9 cellular contexts compared by ENCODE assay signal in the genomic region with DNA sequence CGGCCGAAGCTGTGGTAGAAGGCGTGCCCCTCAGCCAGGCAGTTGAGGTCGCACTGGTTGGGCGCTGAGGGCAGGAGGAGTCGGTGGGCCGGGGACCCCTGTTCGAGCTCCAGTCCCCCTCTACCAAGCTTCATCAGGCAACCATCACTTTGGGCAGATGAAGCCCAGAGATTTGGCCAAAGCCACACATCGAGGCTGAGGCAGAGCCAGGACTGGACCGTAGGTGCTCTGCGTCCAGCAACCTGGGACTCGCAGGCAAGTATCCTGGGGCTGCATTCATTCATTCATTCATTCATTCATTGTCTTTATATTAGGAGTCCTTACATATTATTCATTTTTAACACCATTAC. TPM values are rescaled to one million over a fixed set of nuclear protein-coding genes. Genes with fewer than 3 reads are reported as not detected.
DNase-seq lines count a peak whose midpoint lies in the region; ATAC-seq, FAIRE-seq and TF ChIP-seq lines count a peak whose summit lies in the region.
"Had no signal": no experiment of that assay in that cellular context is flagged by ENCODE, and none has a peak within 500 bp of the region (broad histone marks: within the 10 kb centered on the region; RNA-seq: fewer than 3 reads in every experiment).

No MANE protein-coding gene starts in this region.

- H3K36me3 ChIP-seq in K562 (ENCODE audit: control insufficient read depth, insufficient read depth, low read length) (peaks cover 14% of the 10 kb centered on the region; the same call in 2 of the 3 replicates), keratinocyte (ENCODE audit: control insufficient read depth in 2 of 2, extremely low read depth in 1 of 2, insufficient read depth in 2 of 2, low read length in 2 of 2) (peaks cover 0 to 5% of the 10 kb centered on the region in 2 experiments), stomach (no peaks in the 10 kb centered on the region), mucosa of descending colon (ENCODE audit: low read depth) (no peaks in the 10 kb centered on the region)

- no TSS peak for BruUV-seq in K562 (replicated peaks; lab: Mats Ljungman, UMichigan)

- H3K9me1 ChIP-seq in K562 (ENCODE audit: control insufficient read depth, insufficient read depth, low read length) (no peaks in the 10 kb centered on the region), keratinocyte (ENCODE audit: control insufficient read depth, extremely low read depth, insufficient read depth, low read length) (no peaks in the 10 kb centered on the region)

- no peak for TF ChIP-seq CTCF in K562 (IDR thresholded peaks at IDR 0.05 in 2 of 3, conservative IDR thresholded peaks at IDR 0.05 in 1 of 3; ENCODE audit: insufficient read depth in 2 of 3, low read depth in 1 of 3, low read length in 3 of 3)
- no peak for TF ChIP-seq CTCF in keratinocyte (optimal IDR thresholded peaks at IDR 0.05 in 1 of 3, IDR thresholded peaks at IDR 0.05 in 1 of 3, conservative IDR thresholded peaks at IDR 0.05 in 1 of 3; ENCODE audit: extremely low read depth in 1 of 3, insufficient read depth in 2 of 3, low read length in 3 of 3)
- TF ChIP-seq CTCF in stomach (IDR thresholded peaks at IDR 0.05) = no peak
- no peak for TF ChIP-seq CTCF in GM13977 (IDR thresholded peaks at IDR 0.05; ENCODE audit: extremely low read depth, insufficient read depth, missing control alignments)
- TF ChIP-seq CTCF in mucosa of descending colon (IDR thresholded peaks at IDR 0.05) = no peak

- H3K79me2 ChIP-seq in K562 (ENCODE audit: control insufficient read depth, insufficient read depth, low read length) (peaks cover 11% of the 10 kb centered on the region; the same call in 2 of the 3 replicates), keratinocyte (ENCODE audit: control insufficient read depth, insufficient read depth, low read length) (no peaks in the 10 kb centered on the region)

- CTCF ChIA-PET in K562 (lab: Yijun Ruan, JAX; ENCODE audit: low intra/inter-chr PET ratio) = interaction anchor here (0.6 kb wide), 1 partner anchor 164 kb away, joined by 3 read pairs; no protein-coding TSS in a partner anchor

- FAIRE-seq in K562 (lab: Jason Lieb, UNC) = no peak
- no peak for FAIRE-seq in keratinocyte (lab: Jason Lieb, UNC)

- H3K4me3 ChIP-seq in K562 (peak overlapping the region; percentile 15), keratinocyte (ENCODE audit: control insufficient read depth in 2 of 3, extremely low read depth in 1 of 3, insufficient read depth in 2 of 3, low read depth in 1 of 3, low read length in 3 of 3) (no peak overlapping the region), stomach (peak overlapping the region; percentile 35 to 46 (median 41)), mucosa of descending colon (no peak overlapping the region)

- no peaks in the 10 kb centered on the region for H4K20me1 ChIP-seq in K562 (replicated peaks; ENCODE audit: control insufficient read depth, insufficient read depth, low read length)
- H4K20me1 ChIP-seq in keratinocyte (ENCODE audit: control insufficient read depth, extremely low read depth, insufficient read depth, low read length) = no peaks in the 10 kb centered on the region

- H3K4me1 ChIP-seq in K562 (replicated peaks in 1 of 2; ENCODE audit: control insufficient read depth in 2 of 2, insufficient read depth in 2 of 2, low read length in 2 of 2) (peaks cover 12 to 69% of the 10 kb centered on the region in 2 experiments), keratinocyte (ENCODE audit: control insufficient read depth, extremely low read depth, insufficient read depth, low read length) (peaks cover 13% of the 10 kb centered on the region), stomach (peaks cover 10 to 41% (median 37%) of the 10 kb centered on the region in 4 donors), mucosa of descending colon (ENCODE audit: low read depth) (peaks cover 4% of the 10 kb centered on the region)

- no peak overlapping the region for H3K27ac ChIP-seq in K562 (ENCODE audit: extremely low read depth, low read depth, low read length)
- no peak overlapping the region for H3K27ac ChIP-seq in keratinocyte (ENCODE audit: control insufficient read depth, insufficient read depth, low read length)
- peak overlapping the region in 2 of 5 donors; percentile 82 to 85 for H3K27ac ChIP-seq in stomach
- H3K27ac ChIP-seq: HL-60 had no signal

- ATAC-seq in K562 = no peak
- ATAC-seq in mucosa of descending colon = no peak

- no peak overlapping the region; the same call in 1 of the 2 replicates for H2AFZ ChIP-seq in K562 (ENCODE audit: low read depth, low read length)
- no peak overlapping the region for H2AFZ ChIP-seq in keratinocyte (ENCODE audit: control insufficient read depth, low read length)

- TF ChIP-seq RAD21 in Ishikawa (IDR thresholded peaks at IDR 0.05; ENCODE audit: low read depth) (no peak), K562 (CRISPR knock-in tag; conservative IDR thresholded peaks at IDR 0.05 in 1 of 2, IDR thresholded peaks at IDR 0.05 in 1 of 2) (no peak)

- H3K27me3 ChIP-seq in K562 (ENCODE audit: control insufficient read depth in 2 of 2, insufficient read depth in 2 of 2, low read length in 2 of 2) (no peaks in the 10 kb centered on the region), keratinocyte (ENCODE audit: control insufficient read depth, extremely low read depth, insufficient read depth, low read length) (peaks cover 10% of the 10 kb centered on the region), stomach (peaks cover 17 to 93% (median 35%) of the 10 kb centered on the region in 3 donors)

- H3K4me2 ChIP-seq in K562 (ENCODE audit: insufficient read depth, low read length) (peak overlapping the region; percentile 61), keratinocyte (ENCODE audit: control insufficient read depth, extremely low read depth, insufficient read depth, low read depth, low read length) (peak overlapping the region; percentile 66)

- DNase-seq in K562 (ENCODE audit: extremely low read depth in 1 of 4, low spot score in 3 of 4) (no peak), keratinocyte (ENCODE audit: low read depth, low spot score) (no peak), stomach (no peak), NCI-H524 treated with DMSO at 0.1 percent for 48 hours (lab: John Stamatoyannopoulos, UW) (no peak), GM13977 (ENCODE audit: low spot score) (no peak), mucosa of descending colon (no peak)

- intact Hi-C loops in K562 (cut with micrococcal nuclease) = no loop called here
- intact Hi-C loops in stomach (cut with DNase I; ENCODE audit: low total_unique reads) = no loop called here
- intact Hi-C loops in mucosa of descending colon (cut with DNase I, micrococcal nuclease) = no loop called here

- 12% methylated on average over 11 of the region's 12 CpGs for WGBS in K562 (ENCODE audit: insufficient coverage, low coverage, missing lambda C conversion rate)
- 32 to 69% (median 40%) methylated on average over 4 to 12 of the region's 12 CpGs for WGBS in stomach, 5 donors

- TF ChIP-seq EP300 in Ishikawa (IDR thresholded peaks at IDR 0.05; ENCODE audit: borderline replicate concordance) (no peak), K562 (IDR thresholded peaks at IDR 0.05; ENCODE audit: low read length) (no peak), stomach (IDR thresholded peaks at IDR 0.05) (no peak)

- no peak for TF ChIP-seq POLR2A in K562 (conservative IDR thresholded peaks at IDR 0.05)
- no peak for TF ChIP-seq POLR2A in stomach (IDR thresholded peaks at IDR 0.05)

- dilution Hi-C loops in keratinocyte (cut with MboI; ENCODE audit: extremely low pct_ligation_motif_present, low sequenced_read_pairs) = no loop called here

- in situ Hi-C loops in K562 (cut with MboI) = loop anchor here (5.0 kb wide), 1 partner anchor 51 kb away; no protein-coding TSS in a partner anchor
- in situ Hi-C loops in GM13977 (cut with MboI; ENCODE audit: low pct_unique_long_range_greater_than_20kb, low sequenced_read_pairs, unreplicated experiment) = no loop called here

- POLR2A ChIA-PET in K562 (lab: Yijun Ruan, JAX) = interaction anchor here (1.0 kb wide), 1 partner anchor 239 kb away, joined by 3 read pairs; a partner anchor contains a TSS

- H3K9me3 ChIP-seq in K562 (replicated peaks; ENCODE audit: control insufficient read depth, insufficient read depth, low read depth, low read length) (no peaks in the 10 kb centered on the region), keratinocyte (ENCODE audit: control insufficient read depth, low read depth, low read length) (no peaks in the 10 kb centered on the region), stomach (peaks cover 0 to 5% (median 2%) of the 10 kb centered on the region in 4 donors), mucosa of descending colon (no peaks in the 10 kb centered on the region)

- H3K9ac ChIP-seq in K562 (ENCODE audit: insufficient read depth in 1 of 2, low read depth in 2 of 2, low read length in 2 of 2) = peak overlapping the region in 1 of 2 experiments; percentile 88; a peak in 2 of 4 replicates
- no peak overlapping the region for H3K9ac ChIP-seq in keratinocyte (ENCODE audit: control insufficient read depth, extremely low read depth, insufficient read depth, low read length)

RNA-seq across cellular contexts. Expression of a gene that starts 4.3 kb away (rescaled TPM):
- total RNA-seq in K562 (2011; cell fraction: chromatin; rRNA removed; ENCODE audit: low replicate concordance) = 12.1 and 28.8 TPM in 2 replicates
- 14.1 and 17.5 TPM in 2 replicates for total RNA-seq in K562 (2011; cell fraction: nucleolus; rRNA removed)
- 11.6 and 15.2 TPM in 2 replicates for total RNA-seq in K562 (2011; cell fraction: nucleoplasm; rRNA removed)
- 3.0 and 4.7 TPM in 2 replicates for total RNA-seq in K562 (2014; rRNA removed)
- 1.2 and 1.8 TPM in 2 replicates for total RNA-seq in K562 (2014; rRNA removed; fragmentation: Illumina TruSeq; extraction: Trizol)
- total RNA-seq in K562 (2015; rRNA removed; fragmentation: Illumina TruSeq; extraction: Trizol) = 2.0 and 2.8 TPM in 2 replicates
- total RNA-seq in K562 (2021) = 9.4 and 11.6 TPM in 2 replicates
- polyA plus RNA-seq in K562 (2011; rRNA removed) = 4.4 and 6.3 TPM in 2 replicates
- 7.7 and 18.9 TPM in 2 replicates for polyA plus RNA-seq in K562 (2011; cell fraction: cytosol; rRNA removed)
- polyA plus RNA-seq in K562 (2011; cell fraction: nucleus; rRNA removed) = 18.1 and 35.5 TPM in 2 replicates
- polyA plus RNA-seq in K562 (2012) = 7.6 and 10.3 TPM in 2 replicates
- 4.1 and 5.0 TPM in 2 replicates for polyA plus RNA-seq in K562 (2014; fragmentation: Illumina TruSeq; extraction: Trizol)
- 1 to 10 TPM; 1.0 to 1.3 TPM for polyA plus RNA-seq in K562 (2014; fragmentation: Nextera tagmentation; extraction: Ambion mirVana)
- polyA plus RNA-seq in K562 (2014; rRNA removed) = 8.4 and 9.8 TPM in 2 replicates
- 1.6 and 2.7 TPM in 2 replicates for polyA minus RNA-seq in K562 (2011; rRNA and poly(A)+ RNA removed)
- 5.6 and 15.1 TPM in 2 replicates for polyA minus RNA-seq in K562 (2011; cell fraction: cytosol; rRNA and poly(A)+ RNA removed)
- 3.1 and 4.4 TPM in 2 replicates for polyA minus RNA-seq in K562 (2011; cell fraction: nucleus; rRNA and poly(A)+ RNA removed)
- 4.2 to 8.5 TPM (median 5.7 TPM) in 3 replicates for polyA plus RNA-seq in keratinocyte
- polyA plus RNA-seq in keratinocyte (2011; ENCODE audit: low read depth) = 1.9 TPM
- polyA plus RNA-seq in keratinocyte (2011; cell fraction: cytosol; rRNA removed) = 5.2 and 8.3 TPM in 2 replicates
- polyA plus RNA-seq in keratinocyte (2011; cell fraction: nucleus; rRNA removed) = 17.7 and 25.8 TPM in 2 replicates
- 3.6 and 8.7 TPM in 2 replicates for polyA plus RNA-seq in keratinocyte (2012; ENCODE audit: low replicate concordance)
- 4.6 to 5.7 TPM (median 5.1 TPM) in 3 replicates for polyA minus RNA-seq in keratinocyte
- polyA minus RNA-seq in keratinocyte (2011; cell fraction: cytosol; rRNA and poly(A)+ RNA removed) = 15.2 TPM
- 7.5 and 9.9 TPM in 2 replicates for polyA minus RNA-seq in keratinocyte (2011; cell fraction: nucleus; rRNA and poly(A)+ RNA removed)
- total RNA-seq in stomach = 10 to 100 TPM in 1 of 5 donors, 1 to 10 TPM in 2, not detected in 2; 1.7 to 29.5 (median 1.8) TPM
- polyA plus RNA-seq in stomach = 1 to 10 TPM; 1.1 to 5.6 (median 1.4) TPM
- 1 to 10 TPM; 2.7 to 3.5 (median 3.3) TPM for total RNA-seq in mucosa of descending colon
- total RNA-seq: occipital lobe had no signal

RNA-seq across cellular contexts. Expression of a gene that starts 15.4 kb away (rescaled TPM):
- 0.25 and 1.2 TPM in 2 replicates for total RNA-seq in K562 (2011; cell fraction: chromatin; rRNA removed; ENCODE audit: low replicate concordance)
- 0.53 and 0.83 TPM in 2 replicates for total RNA-seq in K562 (2011; cell fraction: nucleolus; rRNA removed)
- total RNA-seq in K562 (2011; cell fraction: nucleoplasm; rRNA removed) = 0.44 and 0.53 TPM in 2 replicates
- 0.12 and 0.23 TPM in 2 replicates for total RNA-seq in K562 (2014; rRNA removed)
- total RNA-seq in K562 (2014; rRNA removed; fragmentation: Illumina TruSeq; extraction: Trizol) = not detected in 2 replicates
- not detected in 2 replicates for total RNA-seq in K562 (2015; rRNA removed; fragmentation: Illumina TruSeq; extraction: Trizol)
- 0.16 TPM in 1 of 2 replicates, not detected in the other for total RNA-seq in K562 (2021)
- 0.04 and 0.08 TPM in 2 replicates for polyA plus RNA-seq in K562 (2011; rRNA removed)
- 0.06 and 0.16 TPM in 2 replicates for polyA plus RNA-seq in K562 (2011; cell fraction: cytosol; rRNA removed)
- 0.81 and 1.6 TPM in 2 replicates for polyA plus RNA-seq in K562 (2011; cell fraction: nucleus; rRNA removed)
- 0.08 TPM in 1 of 2 replicates, not detected in the other for polyA plus RNA-seq in K562 (2012)
- not detected in 2 replicates for polyA plus RNA-seq in K562 (2014; fragmentation: Illumina TruSeq; extraction: Trizol)
- polyA plus RNA-seq in K562 (2014; fragmentation: Nextera tagmentation; extraction: Ambion mirVana) = not detected
- 0.07 and 0.27 TPM in 2 replicates for polyA plus RNA-seq in K562 (2014; rRNA removed)
- not detected in 2 replicates for polyA minus RNA-seq in K562 (2011; rRNA and poly(A)+ RNA removed)
- not detected in 2 replicates for polyA minus RNA-seq in K562 (2011; cell fraction: cytosol; rRNA and poly(A)+ RNA removed)
- 0.67 TPM in 2 replicates for polyA minus RNA-seq in K562 (2011; cell fraction: nucleus; rRNA and poly(A)+ RNA removed)
- polyA plus RNA-seq in keratinocyte = 0.05 to 0.26 TPM (median 0.06 TPM) in 3 replicates
- polyA plus RNA-seq in keratinocyte (2011; ENCODE audit: low read depth) = not detected
- 0.08 TPM in 1 of 2 replicates, not detected in the other for polyA plus RNA-seq in keratinocyte (2011; cell fraction: cytosol; rRNA removed)
- polyA plus RNA-seq in keratinocyte (2011; cell fraction: nucleus; rRNA removed) = 1.1 and 1.5 TPM in 2 replicates
- 0.45 TPM in 1 of 2 replicates, not detected in the other for polyA plus RNA-seq in keratinocyte (2012; ENCODE audit: low replicate concordance)
- 0.07 TPM in 1 of 3 replicates, not detected in the others for polyA minus RNA-seq in keratinocyte
- polyA minus RNA-seq in keratinocyte (2011; cell fraction: cytosol; rRNA and poly(A)+ RNA removed) = not detected
- polyA minus RNA-seq in keratinocyte (2011; cell fraction: nucleus; rRNA and poly(A)+ RNA removed) = 0.42 TPM in 1 of 2 replicates, not detected in the other
- total RNA-seq in stomach = not detected
- polyA plus RNA-seq in stomach = under 1 TPM in 2 of 3 donors, not detected in 1; 0.12 to 0.80 TPM
- under 1 TPM in 1 of 3 donors, not detected in 2; 0.16 TPM for total RNA-seq in mucosa of descending colon
- total RNA-seq: occipital lobe had no signal

RNA-seq across cellular contexts. Expression of a gene that starts 17.5 kb away (rescaled TPM):
- total RNA-seq in K562 (2011; cell fraction: chromatin; rRNA removed; ENCODE audit: low replicate concordance) = 24.8 and 67.6 TPM in 2 replicates
- 113 and 120 TPM in 2 replicates for total RNA-seq in K562 (2011; cell fraction: nucleolus; rRNA removed)
- 64.9 and 67.3 TPM in 2 replicates for total RNA-seq in K562 (2011; cell fraction: nucleoplasm; rRNA removed)
- total RNA-seq in K562 (2014; rRNA removed) (22.1 and 31.4 TPM in 2 replicates), K562 (2014; rRNA removed; fragmentation: Illumina TruSeq; extraction: Trizol) (5.7 and 7.8 TPM in 2 replicates), K562 (2015; rRNA removed; fragmentation: Illumina TruSeq; extraction: Trizol) (12.2 and 14.5 TPM in 2 replicates), K562 (2021) (64.2 and 66.3 TPM in 2 replicates), stomach (10 to 100 TPM in 1 of 5 donors, 1 to 10 TPM in 1, not detected in 3; 3.7 to 24.3 TPM), mucosa of descending colon (1 to 10 TPM; 2.0 to 5.1 (median 4.5) TPM)
- polyA plus RNA-seq in K562 (2011; rRNA removed) (18.4 and 36.3 TPM in 2 replicates), K562 (2014; fragmentation: Illumina TruSeq; extraction: Trizol) (12.7 and 36.9 TPM in 2 replicates), K562 (2014; fragmentation: Nextera tagmentation; extraction: Ambion mirVana) (1 to 10 TPM; 1.2 to 1.9 TPM), K562 (2014; rRNA removed) (31.8 and 34.1 TPM in 2 replicates), keratinocyte (1.2 to 1.3 TPM (median 1.2 TPM) in 3 replicates), stomach (10 to 100 TPM in 1 of 3 donors, 1 to 10 TPM in 2; 3.5 to 10.1 (median 6.1) TPM)
- polyA plus RNA-seq in K562 (2011; cell fraction: cytosol; rRNA removed) = 26.8 and 94.4 TPM in 2 replicates
- 24.1 and 41.5 TPM in 2 replicates for polyA plus RNA-seq in K562 (2011; cell fraction: nucleus; rRNA removed)
- polyA plus RNA-seq in K562 (2012) = 43.3 and 57.4 TPM in 2 replicates
- polyA minus RNA-seq in K562 (2011; rRNA and poly(A)+ RNA removed) = 11.2 and 16.1 TPM in 2 replicates
- 42.9 and 55.0 TPM in 2 replicates for polyA minus RNA-seq in K562 (2011; cell fraction: cytosol; rRNA and poly(A)+ RNA removed)
- 9.6 and 11.7 TPM in 2 replicates for polyA minus RNA-seq in K562 (2011; cell fraction: nucleus; rRNA and poly(A)+ RNA removed)
- polyA plus RNA-seq in keratinocyte (2011; ENCODE audit: low read depth) = 1.8 TPM
- polyA plus RNA-seq in keratinocyte (2011; cell fraction: cytosol; rRNA removed) = 1.4 and 3.0 TPM in 2 replicates
- 1.1 and 1.5 TPM in 2 replicates for polyA plus RNA-seq in keratinocyte (2011; cell fraction: nucleus; rRNA removed)
- polyA plus RNA-seq in keratinocyte (2012; ENCODE audit: low replicate concordance) = 2.0 and 3.1 TPM in 2 replicates
- 0.80 to 5.9 TPM (median 2.5 TPM) in 3 replicates for polyA minus RNA-seq in keratinocyte
- 4.4 TPM for polyA minus RNA-seq in keratinocyte (2011; cell fraction: cytosol; rRNA and poly(A)+ RNA removed)
- polyA minus RNA-seq in keratinocyte (2011; cell fraction: nucleus; rRNA and poly(A)+ RNA removed) = 1.2 and 1.4 TPM in 2 replicates

RNA-seq across cellular contexts. Expression of a gene that starts 18.3 kb away (rescaled TPM):
- total RNA-seq in K562 (2011; cell fraction: chromatin; rRNA removed; ENCODE audit: low replicate concordance) = 10.1 and 40.2 TPM in 2 replicates
- 32.6 and 34.9 TPM in 2 replicates for total RNA-seq in K562 (2011; cell fraction: nucleolus; rRNA removed)
- 10.8 and 20.5 TPM in 2 replicates for total RNA-seq in K562 (2011; cell fraction: nucleoplasm; rRNA removed)
- total RNA-seq in K562 (2014; rRNA removed) (2.2 and 3.4 TPM in 2 replicates), K562 (2014; rRNA removed; fragmentation: Illumina TruSeq; extraction: Trizol) (0.29 TPM in 2 replicates), K562 (2015; rRNA removed; fragmentation: Illumina TruSeq; extraction: Trizol) (1.2 and 1.5 TPM in 2 replicates), K562 (2021) (5.7 and 7.0 TPM in 2 replicates), stomach (10 to 100 TPM in 2 of 5 donors, 1 to 10 TPM in 1, not detected in 2; 1.7 to 26.8 (median 19.7) TPM), mucosa of descending colon (1 to 10 TPM; 3.3 to 7.5 (median 4.9) TPM)
- polyA plus RNA-seq in K562 (2011; rRNA removed) (2.7 and 5.1 TPM in 2 replicates), K562 (2014; fragmentation: Illumina TruSeq; extraction: Trizol) (0.85 and 2.2 TPM in 2 replicates), K562 (2014; fragmentation: Nextera tagmentation; extraction: Ambion mirVana) (under 1 TPM in 1 of 2 experiments, not detected in 1; 0.01 TPM), K562 (2014; rRNA removed) (4.8 and 9.1 TPM in 2 replicates), keratinocyte (0.25 to 1.2 TPM (median 0.27 TPM) in 3 replicates), stomach (1 to 10 TPM; 2.7 to 5.0 (median 3.2) TPM)
- polyA plus RNA-seq in K562 (2011; cell fraction: cytosol; rRNA removed) = 2.9 and 4.0 TPM in 2 replicates
- polyA plus RNA-seq in K562 (2011; cell fraction: nucleus; rRNA removed) = 56.5 and 86.1 TPM in 2 replicates
- 6.2 and 8.3 TPM in 2 replicates for polyA plus RNA-seq in K562 (2012)
- 0.35 and 0.60 TPM in 2 replicates for polyA minus RNA-seq in K562 (2011; rRNA and poly(A)+ RNA removed)
- polyA minus RNA-seq in K562 (2011; cell fraction: cytosol; rRNA and poly(A)+ RNA removed) = 1.9 and 8.5 TPM in 2 replicates
- polyA minus RNA-seq in K562 (2011; cell fraction: nucleus; rRNA and poly(A)+ RNA removed) = 10.0 and 12.4 TPM in 2 replicates
- 0.36 TPM for polyA plus RNA-seq in keratinocyte (2011; ENCODE audit: low read depth)
- 0.12 and 0.35 TPM in 2 replicates for polyA plus RNA-seq in keratinocyte (2011; cell fraction: cytosol; rRNA removed)
- 4.0 and 6.0 TPM in 2 replicates for polyA plus RNA-seq in keratinocyte (2011; cell fraction: nucleus; rRNA removed)
- polyA plus RNA-seq in keratinocyte (2012; ENCODE audit: low replicate concordance) = 0.71 and 0.93 TPM in 2 replicates
- polyA minus RNA-seq in keratinocyte = 0.22 to 0.92 TPM in 2 of 3 replicates, not detected in the other
- not detected for polyA minus RNA-seq in keratinocyte (2011; cell fraction: cytosol; rRNA and poly(A)+ RNA removed)
- 0.53 and 1.7 TPM in 2 replicates for polyA minus RNA-seq in keratinocyte (2011; cell fraction: nucleus; rRNA and poly(A)+ RNA removed)

RNA-seq across cellular contexts. Expression of a gene that starts 29.5 kb away (rescaled TPM):
- total RNA-seq in K562 (2011; cell fraction: chromatin; rRNA removed; ENCODE audit: low replicate concordance) = 67.3 and 231 TPM in 2 replicates
- 138 and 165 TPM in 2 replicates for total RNA-seq in K562 (2011; cell fraction: nucleolus; rRNA removed)
- 70.2 and 72.2 TPM in 2 replicates for total RNA-seq in K562 (2011; cell fraction: nucleoplasm; rRNA removed)
- 79.4 and 86.1 TPM in 2 replicates for total RNA-seq in K562 (2014; rRNA removed)
- total RNA-seq in K562 (2014; rRNA removed; fragmentation: Illumina TruSeq; extraction: Trizol) = 6.5 and 9.6 TPM in 2 replicates
- total RNA-seq in K562 (2015; rRNA removed; fragmentation: Illumina TruSeq; extraction: Trizol) = 40.6 and 42.3 TPM in 2 replicates
- 68.3 and 73.1 TPM in 2 replicates for total RNA-seq in K562 (2021)
- 25.3 and 27.6 TPM in 2 replicates for polyA plus RNA-seq in K562 (2011; rRNA removed)
- 55.4 and 125 TPM in 2 replicates for polyA plus RNA-seq in K562 (2011; cell fraction: cytosol; rRNA removed)
- polyA plus RNA-seq in K562 (2011; cell fraction: nucleus; rRNA removed) = 35.5 and 63.8 TPM in 2 replicates
- polyA plus RNA-seq in K562 (2012) = 46.1 and 46.4 TPM in 2 replicates
- 36.1 and 45.1 TPM in 2 replicates for polyA plus RNA-seq in K562 (2014; fragmentation: Illumina TruSeq; extraction: Trizol)
- 1 to 10 TPM in 1 of 2 experiments, under 1 TPM in 1; 0.79 to 4.5 TPM for polyA plus RNA-seq in K562 (2014; fragmentation: Nextera tagmentation; extraction: Ambion mirVana)
- 96.0 TPM in 2 replicates for polyA plus RNA-seq in K562 (2014; rRNA removed)
- 2.2 and 6.5 TPM in 2 replicates for polyA minus RNA-seq in K562 (2011; rRNA and poly(A)+ RNA removed)
- polyA minus RNA-seq in K562 (2011; cell fraction: cytosol; rRNA and poly(A)+ RNA removed) = 21.9 and 26.5 TPM in 2 replicates
- 18.2 and 20.3 TPM in 2 replicates for polyA minus RNA-seq in K562 (2011; cell fraction: nucleus; rRNA and poly(A)+ RNA removed)
- 11.2 to 24.9 TPM (median 13.8 TPM) in 3 replicates for polyA plus RNA-seq in keratinocyte
- polyA plus RNA-seq in keratinocyte (2011; ENCODE audit: low read depth) = 5.0 TPM
- polyA plus RNA-seq in keratinocyte (2011; cell fraction: cytosol; rRNA removed) = 12.9 and 35.3 TPM in 2 replicates
- polyA plus RNA-seq in keratinocyte (2011; cell fraction: nucleus; rRNA removed) = 16.8 and 23.9 TPM in 2 replicates
- 17.7 and 18.7 TPM in 2 replicates for polyA plus RNA-seq in keratinocyte (2012; ENCODE audit: low replicate concordance)
- 6.2 to 16.8 TPM (median 10.1 TPM) in 3 replicates for polyA minus RNA-seq in keratinocyte
- polyA minus RNA-seq in keratinocyte (2011; cell fraction: cytosol; rRNA and poly(A)+ RNA removed) = 30.5 TPM
- 13.4 and 14.5 TPM in 2 replicates for polyA minus RNA-seq in keratinocyte (2011; cell fraction: nucleus; rRNA and poly(A)+ RNA removed)
- total RNA-seq in stomach = 10 to 100 TPM in 4 of 5 donors, 1 to 10 TPM in 1; 5.4 to 84.3 (median 21.3) TPM
- 10 to 100 TPM; 25.4 to 34.9 (median 32.7) TPM for polyA plus RNA-seq in stomach
- 10 to 100 TPM; 36.7 to 48.9 (median 38.1) TPM for total RNA-seq in mucosa of descending colon

Comparison
In these comparisons a context has a peak if more than half of its experiments do, and no peak if none do; other contexts are left out.
1. H3K4me3 ChIP-seq: peak in K562 (single experiment) and stomach (4 of 4); none in keratinocyte (0 of 3) and mucosa of descending colon (single experiment).